Comparison of ENCODE assay signal across 17 cellular contexts in genomic region chr1:186473047-186473446, GRCh38. TPM values are rescaled to one million over a fixed set of nuclear protein-coding genes. Genes with fewer than 3 reads are reported as not detected.
"Had no signal": no experiment of that assay in that cellular context is flagged by ENCODE, and none has a peak within 500 bp of the region (broad histone marks: within the 10 kb centered on the region; RNA-seq: fewer than 3 reads in every experiment).

No MANE protein-coding gene starts in this region.

- H3K36me3 ChIP-seq: suprapubic skin, upper lobe of right lung had no signal

- H3K4me1 ChIP-seq: body of pancreas, suprapubic skin, upper lobe of right lung had no signal

- H3K27me3 Mint-ChIP-seq: central memory CD8-positive, alpha-beta T cell had no signal

- DNase-seq: activated effector memory CD4-positive, alpha-beta T cell treated with Interleukin-2 at 50 U/mL for 16 hours; amniotic stem cell; body of pancreas; hypothalamus; kidney glomerular epithelial cell; stimulated activated CD4-positive, alpha-beta T cell treated with anti-CD3 and anti-CD28 coated beads, Interleukin-2, amount 100 ng/mL, for 48 hours; stimulated activated naive CD4-positive, alpha-beta T cell treated with Interleukin-2 at 50 U/mL for 16 hours; upper lobe of right lung had no signal

- H3K9me3 Mint-ChIP-seq: activated naive CD4-positive, alpha-beta T cell treated with anti-CD3 and anti-CD28 coated beads, Interleukin-2, amount 50 U/mL, for 72 hours; central memory CD8-positive, alpha-beta T cell had no signal

- ATAC-seq: body of pancreas, upper lobe of right lung had no signal

- H3K4me3 ChIP-seq: body of pancreas, suprapubic skin, upper lobe of right lung had no signal

- H3K9me3 ChIP-seq: body of pancreas, suprapubic skin, upper lobe of right lung had no signal

- H3K27ac Mint-ChIP-seq: activated naive CD4-positive, alpha-beta T cell treated with anti-CD3 and anti-CD28 coated beads, Interleukin-2, amount 50 U/mL, for 72 hours had no signal

- H3K36me3 Mint-ChIP-seq: activated naive CD4-positive, alpha-beta T cell treated with anti-CD3 and anti-CD28 coated beads, Interleukin-2, amount 50 U/mL, for 72 hours had no signal

- H3K27me3 ChIP-seq: body of pancreas, suprapubic skin, upper lobe of right lung had no signal

- H3K4me3 Mint-ChIP-seq: central memory CD8-positive, alpha-beta T cell had no signal

- H3K27ac ChIP-seq: body of pancreas, suprapubic skin, upper lobe of right lung had no signal

- H3K4me1 Mint-ChIP-seq: central memory CD8-positive, alpha-beta T cell had no signal

RNA-seq across cellular contexts. Expression of gene PDC, which starts 12.1 kb away (rescaled TPM):
- total RNA-seq: activated naive CD4-positive, alpha-beta T cell treated with anti-CD3 and anti-CD28 coated beads, Interleukin-2, amount 50 U/mL, for 72 hours; body of pancreas; glomerular endothelial cell; lower leg skin; mesenteric fat pad; osteocyte; suprapubic skin; upper lobe of right lung had no signal
- polyA plus RNA-seq: esophagus, neural cell had no signal
